Comparison of ENCODE assay signal across 8 cellular contexts in the genomic region with DNA sequence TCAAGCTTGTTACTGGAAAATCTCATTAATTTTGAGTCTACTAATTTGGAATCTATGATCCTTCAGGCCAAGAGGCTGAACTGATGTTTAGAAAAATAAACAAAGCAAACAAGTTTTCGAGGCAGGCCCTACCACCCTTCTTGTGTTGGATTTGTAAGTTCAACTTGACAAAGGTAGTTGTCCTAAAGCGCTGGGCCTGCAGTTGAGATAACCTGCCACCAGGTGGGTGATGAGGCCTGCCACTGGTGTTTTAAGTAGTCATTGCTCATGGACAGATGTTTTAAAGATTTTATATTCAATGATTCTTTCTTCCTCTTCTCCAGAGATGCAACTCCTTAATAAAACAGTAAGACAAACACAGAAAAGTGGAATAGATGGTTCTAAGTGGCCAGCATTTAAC. TPM values are rescaled to one million over a fixed set of nuclear protein-coding genes. Genes with fewer than 3 reads are reported as not detected.
DNase-seq lines count a peak whose midpoint lies in the region; ATAC-seq lines count a peak whose summit lies in the region.

No MANE protein-coding gene starts in this region.

- DNase-seq in GF-D8 (lab: John Stamatoyannopoulos, UW), result peak; percentile 45
- peak; percentile 17 for DNase-seq in NCI-H345 (lab: John Stamatoyannopoulos, UW)
- peak; percentile 24 for DNase-seq in activated T-helper 1 cell treated with anti-CD3 and anti-CD28 coated beads, Interleukin-12 subunit alpha, Interleukin-12 subunit beta, Interleukin-2, Interleukin-4 antibody, amounts not matched to agents 30 ng/mL and 10 ng/mL and 1 ng/mL, durations not matched to agents 14 hours and 24 hours and 36 hours (ENCODE audit: low spot score)
- peak; percentile 69 for DNase-seq in iris pigment epithelial cell (ENCODE audit: low read depth)
- peak in 2 of 3 experiments; percentile 13 to 24 for DNase-seq in stimulated activated CD4-positive, alpha-beta T cell treated with anti-CD3 and anti-CD28 coated beads, TNF-alpha, amount 100 ng/mL, for 4 hours (ENCODE audit: low read depth in 3 of 3)

- H3K9me3 Mint-ChIP-seq in activated T-helper 1 cell treated with anti-CD3 and anti-CD28 coated beads, Interleukin-12 subunit alpha, Interleukin-12 subunit beta, Interleukin-2, Interleukin-4 antibody, amounts not matched to agents 30 ng/mL and 10 ng/mL and 1 ng/mL, durations not matched to agents 14 hours and 24 hours and 36 hours, result no peaks in the 10 kb centered on the region

- no peak overlapping the region for H3K27ac Mint-ChIP-seq in activated T-helper 1 cell treated with anti-CD3 and anti-CD28 coated beads, Interleukin-12 subunit alpha, Interleukin-12 subunit beta, Interleukin-2, Interleukin-4 antibody, amounts not matched to agents 30 ng/mL and 10 ng/mL and 1 ng/mL, durations not matched to agents 14 hours and 24 hours and 36 hours

- H3K4me3 Mint-ChIP-seq in activated T-helper 1 cell treated with anti-CD3 and anti-CD28 coated beads, Interleukin-12 subunit alpha, Interleukin-12 subunit beta, Interleukin-2, Interleukin-4 antibody, amounts not matched to agents 30 ng/mL and 10 ng/mL and 1 ng/mL, durations not matched to agents 14 hours and 24 hours and 36 hours, result no peak overlapping the region

- no peak for ATAC-seq in HG03460 (IDR thresholded peaks at IDR 0.05; ENCODE audit: unreplicated experiment)
- no peak for ATAC-seq in HG03097 (IDR thresholded peaks at IDR 0.05; ENCODE audit: low FRiP score, unreplicated experiment)
- ATAC-seq in GM21360 (IDR thresholded peaks at IDR 0.05; ENCODE audit: unreplicated experiment), result no peak

- no peaks in the 10 kb centered on the region for H3K36me3 Mint-ChIP-seq in activated T-helper 1 cell treated with anti-CD3 and anti-CD28 coated beads, Interleukin-12 subunit alpha, Interleukin-12 subunit beta, Interleukin-2, Interleukin-4 antibody, amounts not matched to agents 30 ng/mL and 10 ng/mL and 1 ng/mL, durations not matched to agents 14 hours and 24 hours and 36 hours (ENCODE audit: low read depth)

- intact Hi-C loops in activated T-helper 1 cell treated with anti-CD3 and anti-CD28 coated beads, Interleukin-12 subunit alpha, Interleukin-12 subunit beta, Interleukin-2, Interleukin-4 antibody, amounts not matched to agents 30 ng/mL and 10 ng/mL and 1 ng/mL, durations not matched to agents 14 hours and 24 hours and 36 hours (cut with micrococcal nuclease), result loop anchor here (1.0 to 2.0 kb wide), 3 partner anchors 24 to 97 kb away; partner anchors contain the start of gene ACVR1B

- H3K27me3 Mint-ChIP-seq in activated T-helper 1 cell treated with anti-CD3 and anti-CD28 coated beads, Interleukin-12 subunit alpha, Interleukin-12 subunit beta, Interleukin-2, Interleukin-4 antibody, amounts not matched to agents 30 ng/mL and 10 ng/mL and 1 ng/mL, durations not matched to agents 14 hours and 24 hours and 36 hours (ENCODE audit: insufficient read depth), result peaks cover 13% of the 10 kb centered on the region

- H3K4me1 Mint-ChIP-seq in activated T-helper 1 cell treated with anti-CD3 and anti-CD28 coated beads, Interleukin-12 subunit alpha, Interleukin-12 subunit beta, Interleukin-2, Interleukin-4 antibody, amounts not matched to agents 30 ng/mL and 10 ng/mL and 1 ng/mL, durations not matched to agents 14 hours and 24 hours and 36 hours (ENCODE audit: low read depth), result peaks cover 13% of the 10 kb centered on the region

RNA-seq across cellular contexts. Expression of gene ACVRL1, which starts 19.4 kb away (rescaled TPM):
- not detected in 2 replicates for total RNA-seq in activated T-helper 1 cell treated with anti-CD3 and anti-CD28 coated beads, Interleukin-12 subunit alpha, Interleukin-12 subunit beta, Interleukin-2, Interleukin-4 antibody, amounts not matched to agents 30 ng/mL and 10 ng/mL and 1 ng/mL, durations not matched to agents 14 hours and 24 hours and 36 hours

RNA-seq across cellular contexts. Expression of gene ACVR1B, which starts 24.8 kb away (rescaled TPM):
- total RNA-seq in activated T-helper 1 cell treated with anti-CD3 and anti-CD28 coated beads, Interleukin-12 subunit alpha, Interleukin-12 subunit beta, Interleukin-2, Interleukin-4 antibody, amounts not matched to agents 30 ng/mL and 10 ng/mL and 1 ng/mL, durations not matched to agents 14 hours and 24 hours and 36 hours, result 11.4 and 12.0 TPM in 2 replicates

RNA-seq across cellular contexts. Expression of gene ANKRD33, which starts 38.8 kb away (rescaled TPM):
- not detected in 2 replicates for total RNA-seq in activated T-helper 1 cell treated with anti-CD3 and anti-CD28 coated beads, Interleukin-12 subunit alpha, Interleukin-12 subunit beta, Interleukin-2, Interleukin-4 antibody, amounts not matched to agents 30 ng/mL and 10 ng/mL and 1 ng/mL, durations not matched to agents 14 hours and 24 hours and 36 hours

Comparison
In these comparisons a context has a peak if more than half of its experiments do, and no peak if none do; other contexts are left out.
1. DNase-seq: peak in every context shown above with its lines; median percentile 69 in iris pigment epithelial cell; 45 in GF-D8; 24 in activated T-helper 1 cell treated with anti-CD3 and anti-CD28 coated beads, Interleukin-12 subunit alpha, Interleukin-12 subunit beta, Interleukin-2, Interleukin-4 antibody, amounts not matched to agents 30 ng/mL and 10 ng/mL and 1 ng/mL, durations not matched to agents 14 hours and 24 hours and 36 hours; 18 in stimulated activated CD4-positive, alpha-beta T cell treated with anti-CD3 and anti-CD28 coated beads, TNF-alpha, amount 100 ng/mL, for 4 hours; 17 in NCI-H345.